ENCODE assay signal across 11 cellular contexts in the genomic region with DNA sequence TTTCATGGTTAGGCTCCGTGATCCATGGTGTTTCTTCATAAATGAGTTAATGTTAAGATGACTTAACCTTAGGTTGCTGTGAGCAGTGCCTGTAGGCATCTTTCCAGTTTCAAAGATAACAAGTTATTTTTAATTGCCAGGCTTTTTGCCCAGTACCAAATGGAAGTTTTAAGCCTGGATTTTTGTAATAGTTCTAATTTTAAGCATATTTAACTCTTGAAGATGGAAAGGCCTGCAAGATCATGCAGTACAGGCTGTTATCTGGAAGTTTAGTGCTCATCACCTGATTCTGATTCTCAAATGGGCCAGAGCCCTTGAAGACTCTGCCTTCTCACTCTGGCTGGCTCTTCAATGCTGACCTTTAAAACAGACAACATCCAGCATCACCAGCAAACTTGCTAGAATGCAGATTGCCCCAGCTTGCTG.
DNase-seq lines count a peak whose midpoint lies in the region; ATAC-seq and TF ChIP-seq lines count a peak whose summit lies in the region.
"Had no signal": no experiment of that assay in that cellular context is flagged by ENCODE, and none has a peak within 500 bp of the region (broad histone marks: within the 10 kb centered on the region; RNA-seq: fewer than 3 reads in every experiment).

No MANE protein-coding gene starts in this region.

- intact Hi-C loops in natural killer cell (cut with micrococcal nuclease), result no loop called here
- intact Hi-C loops in left lung (cut with DNase I), result no loop called here
- intact Hi-C loops in aorta (cut with DNase I), result loop anchor here (5.0 to 10.0 kb wide), 4 partner anchors 91 to 281 kb away; no protein-coding TSS in a partner anchor
- intact Hi-C loops in left colon (cut with DNase I, micrococcal nuclease), result no loop called here

- H3K4me1 Mint-ChIP-seq in natural killer cell, result peaks cover 65 to 73% of the 10 kb centered on the region in 2 donors
- H3K4me1 Mint-ChIP-seq in natural killer cell treated with Interleukin-12 subunit alpha and Interleukin-12 subunit beta and Interleukin-15 and Interleukin-18, amount 100 ng/mL, for 72 hours (ENCODE audit: low read depth in 2 of 2), result peaks cover 51 to 59% of the 10 kb centered on the region in 2 donors

- H3K27me3 ChIP-seq in brain microvascular endothelial cell (replicated peaks) (no peaks in the 10 kb centered on the region), left lung (no peaks in the 10 kb centered on the region), aorta (ENCODE audit: control insufficient read depth in 1 of 2, insufficient read depth in 2 of 2, low read length in 1 of 2) (no peaks in the 10 kb centered on the region)
- H3K27me3 ChIP-seq: cardiac muscle cell had no signal

- ATAC-seq in natural killer cell (no peak), left lung (peak; percentile 26), aorta (ENCODE audit: low FRiP score) (no peak), left colon (no peak)
- no peak for ATAC-seq in natural killer cell treated with Interleukin-12 subunit alpha and Interleukin-12 subunit beta and Interleukin-15 and Interleukin-18, amount 100 ng/mL, for 72 hours

- in situ Hi-C loops in brain microvascular endothelial cell (cut with HindIII; ENCODE audit: low pct_ligation_motif_present, low sequenced_read_pairs), result no loop called here

- WGBS in aorta, 2 donors, result 0 to 8% methylated on average over 1 of the region's 1 CpG

- H3K4me3 ChIP-seq in brain microvascular endothelial cell (ENCODE audit: low read depth, low read length) (no peak overlapping the region), left lung (no peak overlapping the region), aorta (ENCODE audit: low read length in 2 of 2) (no peak overlapping the region)
- H3K4me3 ChIP-seq: cardiac muscle cell had no signal

- H3K27ac ChIP-seq in brain microvascular endothelial cell, result no peak overlapping the region
- no peak overlapping the region for H3K27ac ChIP-seq in left lung
- H3K27ac ChIP-seq in aorta (ENCODE audit: low read depth in 1 of 2, low read length in 2 of 2), result peak overlapping the region; percentile 61 to 63
- H3K27ac ChIP-seq: cardiac muscle cell had no signal

- H3K36me3 ChIP-seq in brain microvascular endothelial cell (replicated peaks), result peaks cover 6% of the 10 kb centered on the region
- peaks cover 0 to 22% of the 10 kb centered on the region in 2 donors for H3K36me3 ChIP-seq in left lung
- H3K36me3 ChIP-seq in aorta (ENCODE audit: control insufficient read depth in 1 of 2, insufficient read depth in 2 of 2, low read length in 1 of 2), result peaks cover 0 to 3% of the 10 kb centered on the region in 2 donors
- H3K36me3 ChIP-seq: cardiac muscle cell had no signal

- H3K27me3 Mint-ChIP-seq in natural killer cell (ENCODE audit: low read depth in 2 of 2), result no peaks in the 10 kb centered on the region
- no peaks in the 10 kb centered on the region for H3K27me3 Mint-ChIP-seq in natural killer cell treated with Interleukin-12 subunit alpha and Interleukin-12 subunit beta and Interleukin-15 and Interleukin-18, amount 100 ng/mL, for 72 hours

- peaks cover 0 to 4% of the 10 kb centered on the region in 2 donors for H3K9me3 ChIP-seq in left lung
- H3K9me3 ChIP-seq in aorta (ENCODE audit: control insufficient read depth, low read length), result peaks cover 2% of the 10 kb centered on the region

- H3K27ac Mint-ChIP-seq in natural killer cell, result peak overlapping the region; percentile 29 to 69
- H3K27ac Mint-ChIP-seq in natural killer cell treated with Interleukin-12 subunit alpha and Interleukin-12 subunit beta and Interleukin-15 and Interleukin-18, amount 100 ng/mL, for 72 hours, result peak overlapping the region in 1 of 2 donors; percentile 85

- no peak overlapping the region for H3K4me3 Mint-ChIP-seq in natural killer cell
- no peak overlapping the region for H3K4me3 Mint-ChIP-seq in natural killer cell treated with Interleukin-12 subunit alpha and Interleukin-12 subunit beta and Interleukin-15 and Interleukin-18, amount 100 ng/mL, for 72 hours

- DNase-seq in natural killer cell (no peak), brain microvascular endothelial cell (peak; percentile 24), left lung (no peak), aorta (no peak), HuH-7.5 (ENCODE audit: low spot score) (no peak), left colon (no peak), DMS153 treated with DMSO at 0.1 percent for 48 hours (lab: John Stamatoyannopoulos, UW; ENCODE audit: unreplicated experiment) (no peak)
- DNase-seq in natural killer cell treated with Interleukin-12 subunit alpha and Interleukin-12 subunit beta and Interleukin-15 and Interleukin-18, amount 100 ng/mL, for 72 hours (ENCODE audit: low spot score), result no peak
- DNase-seq: NCI-H1048, occipital lobe had no signal

- no peaks in the 10 kb centered on the region for H3K36me3 Mint-ChIP-seq in natural killer cell
- peaks cover 11% of the 10 kb centered on the region for H3K36me3 Mint-ChIP-seq in natural killer cell treated with Interleukin-12 subunit alpha and Interleukin-12 subunit beta and Interleukin-15 and Interleukin-18, amount 100 ng/mL, for 72 hours

- TF ChIP-seq CTCF in natural killer cell (IDR thresholded peaks at IDR 0.05), result no peak
- no peak for TF ChIP-seq CTCF in brain microvascular endothelial cell (IDR thresholded peaks at IDR 0.05; ENCODE audit: low read depth, low read length, missing control alignments)
- TF ChIP-seq CTCF in left lung (IDR thresholded peaks at IDR 0.05), result no peak

- no peaks in the 10 kb centered on the region for H3K9me3 Mint-ChIP-seq in natural killer cell
- H3K9me3 Mint-ChIP-seq in natural killer cell treated with Interleukin-12 subunit alpha and Interleukin-12 subunit beta and Interleukin-15 and Interleukin-18, amount 100 ng/mL, for 72 hours, result peaks cover 2% of the 10 kb centered on the region

- H3K4me1 ChIP-seq in left lung, result peaks cover 0 to 14% of the 10 kb centered on the region in 2 donors
- H3K4me1 ChIP-seq in aorta (ENCODE audit: control insufficient read depth in 1 of 2, insufficient read depth in 2 of 2, low read length in 2 of 2), result peaks cover 6 to 11% of the 10 kb centered on the region in 2 donors

Comparison
In these comparisons a context has a peak if more than half of its experiments do, and no peak if none do; other contexts are left out.
1. H3K27ac ChIP-seq: peak in aorta (2 of 2); none in brain microvascular endothelial cell (single experiment) and left lung (0 of 2).
2. intact Hi-C loops: an anchor here in aorta (5.0 to 10.0 kb wide); none called in natural killer cell, left lung and left colon.